Comparison of ENCODE assay signal across 8 cellular contexts in the genomic region with DNA sequence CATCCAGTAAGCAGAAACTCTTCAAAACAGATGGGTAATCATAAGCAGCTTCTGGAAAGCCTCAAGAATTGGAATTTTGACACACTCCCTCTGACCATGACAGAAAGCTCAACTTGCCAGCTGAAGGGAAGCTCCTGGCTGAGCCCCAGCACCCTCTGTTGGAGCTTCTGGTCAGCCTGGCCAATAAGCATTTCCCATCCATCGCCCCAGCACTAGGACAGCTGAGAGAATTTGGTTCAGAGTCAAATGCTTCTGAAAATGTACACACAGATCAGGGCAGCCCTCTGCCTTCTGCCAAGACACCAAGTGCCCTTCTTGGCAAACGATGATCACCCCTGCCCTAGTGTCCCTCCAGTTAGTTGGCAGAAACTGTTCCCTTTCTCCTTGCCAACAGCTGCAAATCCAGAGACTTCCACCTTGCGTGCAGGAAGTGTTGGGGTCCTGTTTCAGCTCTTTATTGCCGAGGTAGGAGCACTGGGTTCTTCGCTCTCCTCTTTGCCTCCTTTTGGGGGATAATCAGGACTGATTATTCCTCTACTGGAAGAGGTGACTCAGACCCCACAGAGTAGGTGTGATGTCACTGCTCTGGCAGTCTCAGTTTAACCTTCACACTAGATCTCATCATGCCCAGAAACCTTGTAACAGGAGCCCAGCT. TPM values are rescaled to one million over a fixed set of nuclear protein-coding genes. Genes with fewer than 3 reads are reported as not detected.
A peak's percentile ranks its signal among the peaks of the same experiment; 100 is the strongest.
DNase-seq lines count a peak whose midpoint lies in the region; ATAC-seq and TF ChIP-seq lines count a peak whose summit lies in the region.

No MANE protein-coding gene starts in this region.

- H3K9me3 Mint-ChIP-seq in progenitor cell of endocrine pancreas (ENCODE audit: low read depth): no peaks in the 10 kb centered on the region

- no peaks in the 10 kb centered on the region for H3K27me3 ChIP-seq in A673 (replicated peaks; ENCODE audit: insufficient read depth, low read depth, low read length, poor library complexity)
- H3K27me3 ChIP-seq in HUES6 (ENCODE audit: control insufficient read depth, insufficient read depth, low read length): no peaks in the 10 kb centered on the region
- no peaks in the 10 kb centered on the region for H3K27me3 ChIP-seq in gastroesophageal sphincter
- no peaks in the 10 kb centered on the region for H3K27me3 ChIP-seq in neuronal stem cell (ENCODE audit: control insufficient read depth in 3 of 3, insufficient read depth in 3 of 3, low read depth in 1 of 3, low read length in 3 of 3)

- no peak overlapping the region for H2BK5ac ChIP-seq in neuronal stem cell (ENCODE audit: low read length)

- peak overlapping the region; percentile 34 for H3K27ac Mint-ChIP-seq in progenitor cell of endocrine pancreas

- H3K4me3 ChIP-seq in A673 (ENCODE audit: low read depth, low read length, poor library complexity, severe bottlenecking) (no peak overlapping the region), HUES6 (ENCODE audit: low read depth, low read length) (no peak overlapping the region; the same call in 1 of the 2 replicates), gastroesophageal sphincter (no peak overlapping the region), neuronal stem cell (ENCODE audit: low read length in 2 of 2) (no peak overlapping the region)

- H3K36me3 ChIP-seq in A673 (ENCODE audit: insufficient read depth, low read length, poor library complexity, severe bottlenecking): no peaks in the 10 kb centered on the region
- peaks cover 16% of the 10 kb centered on the region for H3K36me3 ChIP-seq in HUES6 (ENCODE audit: control insufficient read depth, insufficient read depth, low read length)
- peaks cover 0 to 30% of the 10 kb centered on the region in 2 donors for H3K36me3 ChIP-seq in gastroesophageal sphincter
- H3K36me3 ChIP-seq in neuronal stem cell (replicated peaks in 1 of 2; ENCODE audit: control insufficient read depth in 2 of 2, insufficient read depth in 2 of 2, low read length in 2 of 2): peaks cover 5 to 11% of the 10 kb centered on the region in 2 donors

- no peaks in the 10 kb centered on the region for H3K9me3 ChIP-seq in A673 (ENCODE audit: low read depth, low read length, poor library complexity, severe bottlenecking)
- H3K9me3 ChIP-seq in HUES6 (ENCODE audit: control insufficient read depth, insufficient read depth, low read depth, low read length): peaks cover 6% of the 10 kb centered on the region
- H3K9me3 ChIP-seq in gastroesophageal sphincter: no peaks in the 10 kb centered on the region
- H3K9me3 ChIP-seq in neuronal stem cell (replicated peaks in 1 of 2; ENCODE audit: control insufficient read depth in 2 of 2, insufficient read depth in 1 of 2, low read depth in 1 of 2, low read length in 2 of 2): no peaks in the 10 kb centered on the region

- no peak overlapping the region for H3K4me2 ChIP-seq in neuronal stem cell (ENCODE audit: insufficient read depth, low read length, poor library complexity, severe bottlenecking)

- CTCF ChIA-PET in A673 (lab: Charles Lee): interaction anchor here (0.6 kb wide), 1 partner anchor 19 kb away, joined by 10 read pairs; no protein-coding TSS in a partner anchor

- no peaks in the 10 kb centered on the region for H3K27me3 Mint-ChIP-seq in progenitor cell of endocrine pancreas

- no peak overlapping the region for H4K8ac ChIP-seq in neuronal stem cell (ENCODE audit: low read depth, low read length)

- no peak overlapping the region for H3K18ac ChIP-seq in neuronal stem cell (ENCODE audit: low read length)

- H3K4ac ChIP-seq in neuronal stem cell (ENCODE audit: low read length): no peak overlapping the region

- no peak overlapping the region for H3K4me3 Mint-ChIP-seq in progenitor cell of endocrine pancreas (ENCODE audit: low read depth)

- ATAC-seq in gastroesophageal sphincter: peak; percentile 87

- H3K79me1 ChIP-seq in neuronal stem cell (ENCODE audit: low read depth, low read length): no peaks in the 10 kb centered on the region

- no peak overlapping the region for H3K23ac ChIP-seq in neuronal stem cell (ENCODE audit: low read depth, low read length, poor library complexity)

- intact Hi-C loops in A673 (cut with micrococcal nuclease; ENCODE audit: unreplicated experiment): no loop called here

- H2BK15ac ChIP-seq in neuronal stem cell (ENCODE audit: low read length): no peak overlapping the region

- TF ChIP-seq EP300 in gastroesophageal sphincter (IDR thresholded peaks at IDR 0.05): no peak

- peak; percentile 40 for DNase-seq in A673 (ENCODE audit: low spot score)
- peak; percentile 55 to 58 for DNase-seq in activated T-cell treated with anti-CD3 and anti-CD28 coated beads, Interleukin-2, amount 50 U/mL, for 48 hours
- DNase-seq in progenitor cell of endocrine pancreas (ENCODE audit: low spot score, unreplicated experiment): no peak
- DNase-seq in NCI-H128 (lab: John Stamatoyannopoulos, UW; ENCODE audit: unreplicated experiment): no peak
- no peak for DNase-seq in NCI-H1694 treated with DMSO at 0.1 percent for 48 hours (lab: John Stamatoyannopoulos, UW)
- DNase-seq in neuronal stem cell (ENCODE audit: low spot score): no peak

- POLR2A ChIA-PET in A673 (lab: Charles Lee; ENCODE audit: low non-redundant PET): interaction anchor here (0.5 to 0.6 kb wide), 2 partner anchors 9 to 1917 kb away, joined by 3 to 18 read pairs; no protein-coding TSS in a partner anchor

- no peak for TF ChIP-seq POLR2A in gastroesophageal sphincter (IDR thresholded peaks at IDR 0.05)

- H3K4me1 ChIP-seq in A673 (ENCODE audit: insufficient read depth, low read length, poor library complexity, severe bottlenecking) (peaks cover 12% of the 10 kb centered on the region), HUES6 (ENCODE audit: control insufficient read depth, insufficient read depth, low read length) (peaks cover 16% of the 10 kb centered on the region), gastroesophageal sphincter (peaks cover 9 to 41% (median 14%) of the 10 kb centered on the region in 3 donors), neuronal stem cell (ENCODE audit: control insufficient read depth in 2 of 2, insufficient read depth in 1 of 2, low read depth in 1 of 2, low read length in 2 of 2) (peaks cover 1 to 8% of the 10 kb centered on the region in 2 donors)

- 32% methylated on average over 3 of the region's 5 CpGs; no CpG with 5 or more reads in 1 of the 2 donors for WGBS in gastroesophageal sphincter (ENCODE audit: low coverage in 1 of 2), 2 donors
- WGBS in neuronal stem cell (ENCODE audit: extremely low coverage in 2 of 2, insufficient read length in 2 of 2, insufficient replicate concordance in 1 of 2), 2 donors: no CpG with 5 or more reads among the region's 5 CpGs

- peaks cover 8% of the 10 kb centered on the region for H3K36me3 Mint-ChIP-seq in progenitor cell of endocrine pancreas (ENCODE audit: insufficient read depth)

- no peak overlapping the region for H2BK120ac ChIP-seq in neuronal stem cell (ENCODE audit: low read depth, low read length)

- H3K27ac ChIP-seq in A673 (ENCODE audit: low read depth, low read length, poor library complexity, severe bottlenecking) (peak overlapping the region; percentile 37), HUES6 (ENCODE audit: low read depth, low read length) (peak overlapping the region; percentile 22; the same call in 1 of the 2 replicates), gastroesophageal sphincter (peak overlapping the region; percentile 8 to 81 (median 74)), neuronal stem cell (replicated peaks; ENCODE audit: low read length) (no peak overlapping the region)

- no peak overlapping the region for H4K91ac ChIP-seq in neuronal stem cell (ENCODE audit: low read depth, low read length, poor library complexity)

- no TSS peak for BruUV-seq in A673 (replicated peaks; lab: Mats Ljungman, UMichigan)

- peak overlapping the region; percentile 24 for H3K9ac ChIP-seq in HUES6 (ENCODE audit: low read length)
- no peak overlapping the region for H3K9ac ChIP-seq in neuronal stem cell (ENCODE audit: low read depth, low read length, poor library complexity)

- TF ChIP-seq CTCF in A673 (conservative IDR thresholded peaks at IDR 0.05; ENCODE audit: low read depth, low read length) (no peak), gastroesophageal sphincter (IDR thresholded peaks at IDR 0.05) (peak in 1 of 4 experiments; percentile 4), progenitor cell of endocrine pancreas (IDR thresholded peaks at IDR 0.05; ENCODE audit: unreplicated experiment) (no peak)

- no peak overlapping the region for H2BK12ac ChIP-seq in neuronal stem cell (ENCODE audit: low read length)

- no peak overlapping the region for H2AFZ ChIP-seq in neuronal stem cell (ENCODE audit: low read length)

- no peak overlapping the region for H3K14ac ChIP-seq in neuronal stem cell (ENCODE audit: low read length)

- H2AK5ac ChIP-seq in neuronal stem cell (ENCODE audit: low read depth, low read length): no peak overlapping the region

- H3K4me1 Mint-ChIP-seq in progenitor cell of endocrine pancreas (ENCODE audit: low read depth): peaks cover 3% of the 10 kb centered on the region

RNA-seq across cellular contexts. Expression of gene PIGV, which starts 11.9 kb away (rescaled TPM):
- 4.9 and 9.1 TPM in 2 replicates for total RNA-seq in A673 (2021)
- total RNA-seq in gastroesophageal sphincter: 10 to 100 TPM; 13.7 to 30.0 (median 15.5) TPM
- 10.2 and 12.1 TPM in 2 replicates for total RNA-seq in progenitor cell of endocrine pancreas
- polyA plus RNA-seq in neuronal stem cell (2013, experiment 1 of 2): 9.6 TPM
- polyA plus RNA-seq in neuronal stem cell (2013, experiment 2 of 2): 9.7 TPM

RNA-seq across cellular contexts. Expression of gene ZDHHC18, which starts 26.9 kb away (rescaled TPM):
- total RNA-seq in A673 (2021): 27.9 and 31.5 TPM in 2 replicates
- 10 to 100 TPM; 10.5 to 36.9 (median 17.1) TPM for total RNA-seq in gastroesophageal sphincter
- total RNA-seq in progenitor cell of endocrine pancreas: 22.9 and 26.1 TPM in 2 replicates
- 44.5 TPM for polyA plus RNA-seq in neuronal stem cell (2013, experiment 1 of 2)
- 43.3 TPM for polyA plus RNA-seq in neuronal stem cell (2013, experiment 2 of 2)

Comparison
In these comparisons a context has a peak if more than half of its experiments do, and no peak if none do; other contexts are left out.
1. DNase-seq: peak in A673 (single experiment) and activated T-cell treated with anti-CD3 and anti-CD28 coated beads, Interleukin-2, amount 50 U/mL, for 48 hours (2 of 2); none in progenitor cell of endocrine pancreas (single experiment), NCI-H128 (single experiment), NCI-H1694 treated with DMSO at 0.1 percent for 48 hours (single experiment) and neuronal stem cell (single experiment).